Comparison of ENCODE assay signal across 1 cellular context in the genomic region with DNA sequence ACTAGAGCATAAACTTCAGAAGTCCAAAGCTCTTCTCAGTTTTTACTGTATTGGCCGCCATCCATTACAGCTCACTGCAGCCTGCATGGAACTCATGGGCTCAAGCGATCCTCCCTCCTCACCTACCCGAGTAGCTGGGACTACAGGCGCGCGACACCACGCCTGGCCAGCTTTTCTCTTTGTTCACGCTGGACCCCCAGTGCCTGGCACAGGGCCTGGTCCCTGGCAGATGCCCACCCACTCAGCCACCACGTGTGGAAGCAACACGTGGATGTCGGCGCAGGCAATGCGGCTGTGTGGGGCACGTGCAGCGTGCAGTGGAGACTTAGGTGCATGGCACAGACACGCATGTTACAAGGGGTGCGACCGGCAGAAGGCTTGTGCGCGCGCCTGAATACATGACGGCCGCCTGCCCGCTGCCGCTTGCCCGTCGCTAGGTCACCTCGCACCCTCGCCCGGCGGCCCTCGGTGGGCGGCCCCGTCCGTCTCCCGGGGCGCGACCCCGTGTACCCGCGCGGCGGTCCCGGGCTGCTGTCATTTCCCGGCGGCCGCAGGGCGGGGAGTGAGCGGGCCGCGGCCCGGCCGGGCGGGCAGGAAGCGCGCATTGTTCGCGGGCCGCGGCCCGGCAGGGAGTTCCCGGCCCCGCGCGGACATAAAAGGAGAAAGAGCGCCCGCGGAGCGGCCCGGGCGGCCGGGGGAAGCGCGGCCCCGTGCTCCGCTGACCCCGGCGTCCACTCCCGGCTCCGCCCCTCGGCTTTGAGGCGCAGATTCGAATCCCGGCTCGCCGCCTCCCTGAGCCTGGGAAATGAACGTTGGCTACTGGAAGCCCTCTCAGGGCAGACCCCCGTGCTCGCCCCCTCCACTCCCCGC.
A peak's percentile ranks its signal among the peaks of the same experiment; 100 is the strongest.
TF ChIP-seq lines count a peak whose summit lies in the region.

No MANE protein-coding gene starts in this region.

TF ChIP-seq in HepG2, 621 proteins besides CTCF, POLR2A, EP300 and RAD21 (continued from another document and continues in another):
- peak; percentile 64 for TF ChIP-seq ZNF547 (CRISPR knock-in tag; IDR thresholded peaks at IDR 0.05)
- TF ChIP-seq JUN (CRISPR knock-in tag; IDR thresholded peaks at IDR 0.05), result no peak
- TF ChIP-seq, protein P1, sequence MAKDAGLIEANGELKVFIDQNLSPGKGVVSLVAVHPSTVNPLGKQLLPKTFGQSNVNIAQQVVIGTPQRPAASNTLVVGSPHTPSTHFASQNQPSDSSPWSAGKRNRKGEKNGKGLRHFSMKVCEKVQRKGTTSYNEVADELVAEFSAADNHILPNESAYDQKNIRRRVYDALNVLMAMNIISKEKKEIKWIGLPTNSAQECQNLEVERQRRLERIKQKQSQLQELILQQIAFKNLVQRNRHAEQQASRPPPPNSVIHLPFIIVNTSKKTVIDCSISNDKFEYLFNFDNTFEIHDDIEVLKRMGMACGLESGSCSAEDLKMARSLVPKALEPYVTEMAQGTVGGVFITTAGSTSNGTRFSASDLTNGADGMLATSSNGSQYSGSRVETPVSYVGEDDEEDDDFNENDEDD (CRISPR knock-in tag; IDR thresholded peaks at IDR 0.05; ENCODE audit: borderline replicate concordance), result peak; percentile 79; the same call in 1 of the 2 replicates
- TF ChIP-seq ZNF597 (CRISPR knock-in tag; IDR thresholded peaks at IDR 0.05), result no peak
- peak; percentile 31; the same call in 1 of the 2 replicates for TF ChIP-seq HOXA3 (CRISPR knock-in tag; IDR thresholded peaks at IDR 0.05)
- TF ChIP-seq STAG1 (CRISPR knock-in tag; IDR thresholded peaks at IDR 0.05), result 0 out of 2 replicates have a peak, but pooled peaks have one; percentile 10
- TF ChIP-seq, protein P2, sequence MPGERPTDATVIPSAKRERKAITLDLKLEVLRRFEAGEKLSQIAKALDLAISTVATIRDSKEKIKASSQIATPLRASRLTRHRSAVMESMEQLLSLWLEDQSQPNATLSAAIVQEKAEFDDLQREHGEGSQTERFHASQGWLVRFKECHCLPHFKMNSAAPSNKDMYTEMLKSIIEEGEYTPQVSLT (CRISPR knock-in tag; IDR thresholded peaks at IDR 0.05; ENCODE audit: borderline replicate concordance, low read depth), result no peak
- no peak; the same call in 1 of the 2 replicates for TF ChIP-seq ETV6 (CRISPR knock-in tag; conservative IDR thresholded peaks at IDR 0.05)
- TF ChIP-seq SOX13 (IDR thresholded peaks at IDR 0.05), result no peak
- TF ChIP-seq SOX13 (CRISPR knock-in tag; conservative IDR thresholded peaks at IDR 0.05 in 1 of 2, IDR thresholded peaks at IDR 0.05 in 1 of 2), result peak in 1 of 2 experiments; percentile 28; a peak in 1 of 4 replicates
- no peak for TF ChIP-seq CENPT (CRISPR knock-in tag; IDR thresholded peaks at IDR 0.05; ENCODE audit: low read depth)
- TF ChIP-seq CBFB (CRISPR knock-in tag; IDR thresholded peaks at IDR 0.05), result no peak
- TF ChIP-seq NCOR1 (IDR thresholded peaks at IDR 0.05; ENCODE audit: borderline replicate concordance, low read length), result no peak
- TF ChIP-seq ZNF891 (CRISPR knock-in tag; IDR thresholded peaks at IDR 0.05), result peak; percentile 37; the same call in 1 of the 2 replicates
- TF ChIP-seq, protein P3, sequence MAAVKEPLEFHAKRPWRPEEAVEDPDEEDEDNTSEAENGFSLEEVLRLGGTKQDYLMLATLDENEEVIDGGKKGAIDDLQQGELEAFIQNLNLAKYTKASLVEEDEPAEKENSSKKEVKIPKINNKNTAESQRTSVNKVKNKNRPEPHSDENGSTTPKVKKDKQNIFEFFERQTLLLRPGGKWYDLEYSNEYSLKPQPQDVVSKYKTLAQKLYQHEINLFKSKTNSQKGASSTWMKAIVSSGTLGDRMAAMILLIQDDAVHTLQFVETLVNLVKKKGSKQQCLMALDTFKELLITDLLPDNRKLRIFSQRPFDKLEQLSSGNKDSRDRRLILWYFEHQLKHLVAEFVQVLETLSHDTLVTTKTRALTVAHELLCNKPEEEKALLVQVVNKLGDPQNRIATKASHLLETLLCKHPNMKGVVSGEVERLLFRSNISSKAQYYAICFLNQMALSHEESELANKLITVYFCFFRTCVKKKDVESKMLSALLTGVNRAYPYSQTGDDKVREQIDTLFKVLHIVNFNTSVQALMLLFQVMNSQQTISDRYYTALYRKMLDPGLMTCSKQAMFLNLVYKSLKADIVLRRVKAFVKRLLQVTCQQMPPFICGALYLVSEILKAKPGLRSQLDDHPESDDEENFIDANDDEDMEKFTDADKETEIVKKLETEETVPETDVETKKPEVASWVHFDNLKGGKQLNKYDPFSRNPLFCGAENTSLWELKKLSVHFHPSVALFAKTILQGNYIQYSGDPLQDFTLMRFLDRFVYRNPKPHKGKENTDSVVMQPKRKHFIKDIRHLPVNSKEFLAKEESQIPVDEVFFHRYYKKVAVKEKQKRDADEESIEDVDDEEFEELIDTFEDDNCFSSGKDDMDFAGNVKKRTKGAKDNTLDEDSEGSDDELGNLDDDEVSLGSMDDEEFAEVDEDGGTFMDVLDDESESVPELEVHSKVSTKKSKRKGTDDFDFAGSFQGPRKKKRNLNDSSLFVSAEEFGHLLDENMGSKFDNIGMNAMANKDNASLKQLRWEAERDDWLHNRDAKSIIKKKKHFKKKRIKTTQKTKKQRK (IDR thresholded peaks at IDR 0.05; ENCODE audit: low read length), result no peak
- peak; percentile 46 for TF ChIP-seq SPEN (CRISPR knock-in tag; IDR thresholded peaks at IDR 0.05; ENCODE audit: low read depth)
- TF ChIP-seq EHMT2 (IDR thresholded peaks at IDR 0.05; ENCODE audit: borderline replicate concordance, low read depth, low read length), result no peak
- no peak for TF ChIP-seq ZNF24 (IDR thresholded peaks at IDR 0.05)
- TF ChIP-seq ZNF761 (CRISPR knock-in tag; conservative IDR thresholded peaks at IDR 0.05), result no peak
- TF ChIP-seq RXRA (CRISPR knock-in tag; IDR thresholded peaks at IDR 0.05), result peak; percentile 49; the same call in 1 of the 2 replicates
- TF ChIP-seq MED13 (CRISPR knock-in tag; IDR thresholded peaks at IDR 0.05), result 0 out of 2 replicates have a peak, but pooled peaks have one; percentile 25
- TF ChIP-seq ZSCAN9 (CRISPR knock-in tag; IDR thresholded peaks at IDR 0.05; ENCODE audit: borderline replicate concordance), result no peak
- TF ChIP-seq HNRNPLL (IDR thresholded peaks at IDR 0.05; ENCODE audit: low read depth, low read length, poor library complexity, severe bottlenecking), result peak; percentile 46
- TF ChIP-seq ZFP90 (CRISPR knock-in tag; IDR thresholded peaks at IDR 0.05; ENCODE audit: borderline replicate concordance), result no peak
- no peak for TF ChIP-seq ZNF350 (CRISPR knock-in tag; IDR thresholded peaks at IDR 0.05; ENCODE audit: borderline replicate concordance, low read depth)
- 0 out of 4 replicates have a peak, but pooled peaks of 1 of the 2 experiments have one; percentile 39 for TF ChIP-seq HMGXB4 (CRISPR knock-in tag; IDR thresholded peaks at IDR 0.05; ENCODE audit: borderline replicate concordance in 1 of 2, low read depth in 1 of 2)
- no peak for TF ChIP-seq RCOR2 (CRISPR knock-in tag; IDR thresholded peaks at IDR 0.05)
- TF ChIP-seq ZNF879 (CRISPR knock-in tag; IDR thresholded peaks at IDR 0.05), result peak; percentile 45; the same call in 1 of the 2 replicates
- TF ChIP-seq CCDC6 (CRISPR knock-in tag; IDR thresholded peaks at IDR 0.05), result 0 out of 2 replicates have a peak, but pooled peaks have one; percentile 77
- TF ChIP-seq KDM5B (CRISPR knock-in tag; IDR thresholded peaks at IDR 0.05; ENCODE audit: borderline replicate concordance), result no peak
- TF ChIP-seq, protein P4, sequence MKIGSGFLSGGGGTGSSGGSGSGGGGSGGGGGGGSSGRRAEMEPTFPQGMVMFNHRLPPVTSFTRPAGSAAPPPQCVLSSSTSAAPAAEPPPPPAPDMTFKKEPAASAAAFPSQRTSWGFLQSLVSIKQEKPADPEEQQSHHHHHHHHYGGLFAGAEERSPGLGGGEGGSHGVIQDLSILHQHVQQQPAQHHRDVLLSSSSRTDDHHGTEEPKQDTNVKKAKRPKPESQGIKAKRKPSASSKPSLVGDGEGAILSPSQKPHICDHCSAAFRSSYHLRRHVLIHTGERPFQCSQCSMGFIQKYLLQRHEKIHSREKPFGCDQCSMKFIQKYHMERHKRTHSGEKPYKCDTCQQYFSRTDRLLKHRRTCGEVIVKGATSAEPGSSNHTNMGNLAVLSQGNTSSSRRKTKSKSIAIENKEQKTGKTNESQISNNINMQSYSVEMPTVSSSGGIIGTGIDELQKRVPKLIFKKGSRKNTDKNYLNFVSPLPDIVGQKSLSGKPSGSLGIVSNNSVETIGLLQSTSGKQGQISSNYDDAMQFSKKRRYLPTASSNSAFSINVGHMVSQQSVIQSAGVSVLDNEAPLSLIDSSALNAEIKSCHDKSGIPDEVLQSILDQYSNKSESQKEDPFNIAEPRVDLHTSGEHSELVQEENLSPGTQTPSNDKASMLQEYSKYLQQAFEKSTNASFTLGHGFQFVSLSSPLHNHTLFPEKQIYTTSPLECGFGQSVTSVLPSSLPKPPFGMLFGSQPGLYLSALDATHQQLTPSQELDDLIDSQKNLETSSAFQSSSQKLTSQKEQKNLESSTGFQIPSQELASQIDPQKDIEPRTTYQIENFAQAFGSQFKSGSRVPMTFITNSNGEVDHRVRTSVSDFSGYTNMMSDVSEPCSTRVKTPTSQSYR (CRISPR knock-in tag; IDR thresholded peaks at IDR 0.05; ENCODE audit: borderline replicate concordance), result peak; percentile 41; the same call in 1 of the 2 replicates
- TF ChIP-seq ZNF619 (CRISPR knock-in tag; IDR thresholded peaks at IDR 0.05), result no peak
- no peak for TF ChIP-seq TARDBP (CRISPR knock-in tag; IDR thresholded peaks at IDR 0.05)
- 0 out of 2 replicates have a peak, but pooled peaks have one; percentile 53 for TF ChIP-seq ATF7-NPFF (CRISPR knock-in tag; IDR thresholded peaks at IDR 0.05; ENCODE audit: low read depth)
- no peak for TF ChIP-seq TAF15 (IDR thresholded peaks at IDR 0.05; ENCODE audit: low read depth, low read length, poor library complexity, severe bottlenecking)
- 0 out of 2 replicates have a peak, but pooled peaks have one; percentile 51 for TF ChIP-seq ZNF766 (CRISPR knock-in tag; IDR thresholded peaks at IDR 0.05; ENCODE audit: borderline replicate concordance)
- TF ChIP-seq ZFYVE20 (CRISPR knock-in tag; IDR thresholded peaks at IDR 0.05; ENCODE audit: borderline replicate concordance, low read depth), result no peak
- TF ChIP-seq POGK (CRISPR knock-in tag; conservative IDR thresholded peaks at IDR 0.05), result peak; percentile 56; the same call in 1 of the 2 replicates
- TF ChIP-seq ZNF589 (CRISPR knock-in tag; conservative IDR thresholded peaks at IDR 0.05), result 0 out of 2 replicates have a peak, but pooled peaks have one; percentile 61
- TF ChIP-seq ZNF501 (CRISPR knock-in tag; IDR thresholded peaks at IDR 0.05), result no peak
- no peak for TF ChIP-seq ZBTB33 (CRISPR knock-in tag; IDR thresholded peaks at IDR 0.05)
